8 cellular contexts compared by ENCODE assay signal in genomic region chr12:116916714-116917114, GRCh38. TPM values are rescaled to one million over a fixed set of nuclear protein-coding genes. Genes with fewer than 3 reads are reported as not detected.
A peak's percentile ranks its signal among the peaks of the same experiment; 100 is the strongest.
DNase-seq lines count a peak whose midpoint lies in the region; ATAC-seq and TF ChIP-seq lines count a peak whose summit lies in the region.

No MANE protein-coding gene starts in this region.

- peak; percentile 67 for TF ChIP-seq CTCF in NB4 (IDR thresholded peaks at IDR 0.05; ENCODE audit: low read depth, low read length)
- no peak for TF ChIP-seq CTCF in foreskin fibroblast (IDR thresholded peaks at IDR 0.05; ENCODE audit: low read depth, low read length)

- peak; percentile 66 for DNase-seq in activated CD4-positive, alpha-beta T cell treated with anti-CD3 and anti-CD28 coated beads for 36 hours
- DNase-seq in activated CD4-positive, alpha-beta T cell treated with anti-CD3 and anti-CD28 coated beads for 1 hour: no peak
- DNase-seq in NB4 (ENCODE audit: low read depth) (peak; percentile 95), foreskin fibroblast (peak; percentile 71 to 78), caudate nucleus (lab: John Stamatoyannopoulos, UW) (no peak)
- peak; percentile 67 for DNase-seq in activated CD8-positive, alpha-beta T cell treated with anti-CD3 and anti-CD28 coated beads, Interleukin-2, amount 10 ng/mL, durations not matched to agents 7 days and 5 days

- H3K27ac ChIP-seq in caudate nucleus (ENCODE audit: low read depth, low read length): no peak overlapping the region

- POLR2A ChIA-PET in activated CD4-positive, alpha-beta T cell treated with anti-CD3 and anti-CD28 coated beads for 36 hours (lab: Charles Lee): no interaction called here
- POLR2A ChIA-PET in activated CD8-positive, alpha-beta T cell treated with anti-CD3 and anti-CD28 coated beads, Interleukin-2, amount 10 ng/mL, durations not matched to agents 7 days and 5 days (lab: Charles Lee): interaction anchor here (1.1 kb wide), 1 partner anchor 45 kb away, joined by 3 read pairs; no protein-coding TSS in a partner anchor

- H3K27me3 Mint-ChIP-seq in activated CD4-positive, alpha-beta T cell treated with anti-CD3 and anti-CD28 coated beads for 36 hours: peaks cover 12% of the 10 kb centered on the region
- H3K27me3 Mint-ChIP-seq in activated CD8-positive, alpha-beta T cell treated with anti-CD3 and anti-CD28 coated beads, Interleukin-2, amount 10 ng/mL, durations not matched to agents 7 days and 5 days (ENCODE audit: low read depth): no peaks in the 10 kb centered on the region
- no peaks in the 10 kb centered on the region for H3K27me3 Mint-ChIP-seq in stimulated activated memory B cell treated with anti-CD40 and anti-IgM and Interleukin-4, amounts not matched to agents 10 μg/mL and 1 μg/mL and 100 μg/mL, for 72 hours

- no peak overlapping the region for H3K4me3 Mint-ChIP-seq in activated CD4-positive, alpha-beta T cell treated with anti-CD3 and anti-CD28 coated beads for 36 hours
- peak overlapping the region; percentile 9 for H3K4me3 Mint-ChIP-seq in activated CD8-positive, alpha-beta T cell treated with anti-CD3 and anti-CD28 coated beads, Interleukin-2, amount 10 ng/mL, durations not matched to agents 7 days and 5 days
- no peak overlapping the region for H3K4me3 Mint-ChIP-seq in stimulated activated memory B cell treated with anti-CD40 and anti-IgM and Interleukin-4, amounts not matched to agents 10 μg/mL and 1 μg/mL and 100 μg/mL, for 72 hours

- CTCF ChIA-PET in activated CD4-positive, alpha-beta T cell treated with anti-CD3 and anti-CD28 coated beads for 36 hours (lab: Charles Lee): interaction anchor here (0.6 to 1.2 kb wide), 7 partner anchors 13 to 1219 kb away, joined by 3 to 5 read pairs (median 4); partner anchors contain the start of gene PEBP1
- CTCF ChIA-PET in activated CD8-positive, alpha-beta T cell treated with anti-CD3 and anti-CD28 coated beads, Interleukin-2, amount 10 ng/mL, durations not matched to agents 7 days and 5 days (lab: Charles Lee): interaction anchor here (0.6 to 1.2 kb wide), 5 partner anchors 39 to 238 kb away, joined by 3 to 8 read pairs (median 3); no protein-coding TSS in a partner anchor

- H3K4me3 ChIP-seq in NB4 (ENCODE audit: low read depth, low read length) (no peak overlapping the region), foreskin fibroblast (ENCODE audit: low read depth in 1 of 2, low read length in 2 of 2) (no peak overlapping the region)

- no peak overlapping the region for H3K27ac Mint-ChIP-seq in activated CD4-positive, alpha-beta T cell treated with anti-CD3 and anti-CD28 coated beads for 36 hours
- H3K27ac Mint-ChIP-seq in activated CD8-positive, alpha-beta T cell treated with anti-CD3 and anti-CD28 coated beads, Interleukin-2, amount 10 ng/mL, durations not matched to agents 7 days and 5 days: peak overlapping the region; percentile 21
- peak overlapping the region; percentile 5 for H3K27ac Mint-ChIP-seq in stimulated activated memory B cell treated with anti-CD40 and anti-IgM and Interleukin-4, amounts not matched to agents 10 μg/mL and 1 μg/mL and 100 μg/mL, for 72 hours

- TF ChIP-seq POLR2A in NB4 (IDR thresholded peaks at IDR 0.05; ENCODE audit: extremely low read depth, insufficient read length): no peak

- ATAC-seq in activated CD4-positive, alpha-beta T cell treated with anti-CD3 and anti-CD28 coated beads for 36 hours: peak; percentile 90
- ATAC-seq in HG02610 (IDR thresholded peaks at IDR 0.05; ENCODE audit: unreplicated experiment): peak; percentile 85
- peak; percentile 86 for ATAC-seq in activated CD8-positive, alpha-beta T cell treated with anti-CD3 and anti-CD28 coated beads, Interleukin-2, amount 10 ng/mL, durations not matched to agents 7 days and 5 days
- peak; percentile 91 for ATAC-seq in stimulated activated memory B cell treated with anti-CD40 and anti-IgM and Interleukin-4, amounts not matched to agents 10 μg/mL and 1 μg/mL and 100 μg/mL, for 72 hours

- intact Hi-C loops in activated CD4-positive, alpha-beta T cell treated with anti-CD3 and anti-CD28 coated beads for 36 hours (cut with DNase I, micrococcal nuclease): no loop called here

- peaks cover 51% of the 10 kb centered on the region for H3K4me1 Mint-ChIP-seq in activated CD4-positive, alpha-beta T cell treated with anti-CD3 and anti-CD28 coated beads for 36 hours
- peaks cover 78% of the 10 kb centered on the region for H3K4me1 Mint-ChIP-seq in activated CD8-positive, alpha-beta T cell treated with anti-CD3 and anti-CD28 coated beads, Interleukin-2, amount 10 ng/mL, durations not matched to agents 7 days and 5 days (ENCODE audit: low read depth)
- H3K4me1 Mint-ChIP-seq in stimulated activated memory B cell treated with anti-CD40 and anti-IgM and Interleukin-4, amounts not matched to agents 10 μg/mL and 1 μg/mL and 100 μg/mL, for 72 hours: peaks cover 72% of the 10 kb centered on the region

- H3K9me3 Mint-ChIP-seq in activated CD4-positive, alpha-beta T cell treated with anti-CD3 and anti-CD28 coated beads for 36 hours (ENCODE audit: low read depth): no peaks in the 10 kb centered on the region
- H3K9me3 Mint-ChIP-seq in activated CD8-positive, alpha-beta T cell treated with anti-CD3 and anti-CD28 coated beads, Interleukin-2, amount 10 ng/mL, durations not matched to agents 7 days and 5 days (ENCODE audit: insufficient read depth): no peaks in the 10 kb centered on the region
- no peaks in the 10 kb centered on the region for H3K9me3 Mint-ChIP-seq in stimulated activated memory B cell treated with anti-CD40 and anti-IgM and Interleukin-4, amounts not matched to agents 10 μg/mL and 1 μg/mL and 100 μg/mL, for 72 hours

- H3K36me3 Mint-ChIP-seq in activated CD4-positive, alpha-beta T cell treated with anti-CD3 and anti-CD28 coated beads for 36 hours (ENCODE audit: low read depth): peaks cover 29% of the 10 kb centered on the region
- peaks cover 42% of the 10 kb centered on the region for H3K36me3 Mint-ChIP-seq in activated CD8-positive, alpha-beta T cell treated with anti-CD3 and anti-CD28 coated beads, Interleukin-2, amount 10 ng/mL, durations not matched to agents 7 days and 5 days (ENCODE audit: low read depth)
- peaks cover 25% of the 10 kb centered on the region for H3K36me3 Mint-ChIP-seq in stimulated activated memory B cell treated with anti-CD40 and anti-IgM and Interleukin-4, amounts not matched to agents 10 μg/mL and 1 μg/mL and 100 μg/mL, for 72 hours

RNA-seq across cellular contexts. Expression of gene FBXW8, which starts 6.0 kb away (rescaled TPM):
- 1 to 10 TPM; 5.7 to 6.1 TPM for total RNA-seq in activated CD4-positive, alpha-beta T cell treated with anti-CD3 and anti-CD28 coated beads for 36 hours
- total RNA-seq in activated CD8-positive, alpha-beta T cell treated with anti-CD3 and anti-CD28 coated beads, Interleukin-2, amount 10 ng/mL, durations not matched to agents 7 days and 5 days: 10 to 100 TPM; 12.4 to 12.9 TPM

RNA-seq across cellular contexts. Expression of gene HRK, which starts 35.5 kb away (rescaled TPM):
- total RNA-seq in activated CD4-positive, alpha-beta T cell treated with anti-CD3 and anti-CD28 coated beads for 36 hours: not detected
- not detected for total RNA-seq in activated CD8-positive, alpha-beta T cell treated with anti-CD3 and anti-CD28 coated beads, Interleukin-2, amount 10 ng/mL, durations not matched to agents 7 days and 5 days

Comparison
In these comparisons a context has a peak if more than half of its experiments do, and no peak if none do; other contexts are left out.
1. DNase-seq: peak in activated CD4-positive, alpha-beta T cell treated with anti-CD3 and anti-CD28 coated beads for 36 hours (single experiment), NB4 (single experiment), activated CD8-positive, alpha-beta T cell treated with anti-CD3 and anti-CD28 coated beads, Interleukin-2, amount 10 ng/mL, durations not matched to agents 7 days and 5 days (single experiment) and foreskin fibroblast (2 of 2); none in activated CD4-positive, alpha-beta T cell treated with anti-CD3 and anti-CD28 coated beads for 1 hour (single experiment) and caudate nucleus (0 of 61).
2. Peak in every context shown above with its lines, with median percentiles within 50 percentile points of each other: ATAC-seq.